ENCODE assay signal across 16 cellular contexts in the genomic region with DNA sequence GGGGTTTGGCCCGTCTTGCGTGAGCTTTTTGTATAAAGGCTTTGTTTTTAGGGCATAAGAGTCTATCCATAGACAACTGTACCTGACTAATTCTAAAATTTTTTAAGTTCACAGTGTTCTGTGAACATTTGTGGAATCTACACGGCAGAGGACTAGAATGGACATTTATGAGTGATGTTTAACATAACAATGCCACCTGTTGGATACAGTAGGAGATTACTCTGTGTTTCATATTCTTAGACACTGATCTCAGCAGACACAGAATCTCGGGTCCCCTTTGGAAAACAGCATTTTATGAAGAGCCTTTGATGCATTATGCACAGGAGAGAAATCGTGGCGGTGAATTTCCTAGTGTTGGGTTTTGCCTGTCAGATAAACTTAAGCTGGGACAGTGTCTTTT.
"Had no signal": no experiment of that assay in that cellular context is flagged by ENCODE, and none has a peak within 500 bp of the region (broad histone marks: within the 10 kb centered on the region; RNA-seq: fewer than 3 reads in every experiment).

No MANE protein-coding gene starts in this region.

- H3K36me3 ChIP-seq: left lung, tibial artery had no signal

- ATAC-seq: left lung; right cardiac atrium; stimulated activated naive CD8-positive, alpha-beta T cell treated with anti-CD3 and anti-CD28 coated beads, Interleukin-15, Interleukin-2, amounts not matched to agents 100 U/mL and 50 U/mL, for 24 hours had no signal

- H3K4me1 ChIP-seq: left lung, tibial artery had no signal

- H3K27ac ChIP-seq: left lung, skin epidermis, tibial artery had no signal

- H3K27me3 ChIP-seq: left lung, tibial artery had no signal

- H3K4me3 ChIP-seq: left lung, skin epidermis, tibial artery had no signal

- DNase-seq: activated CD4-positive, alpha-beta T cell treated with anti-CD3 and anti-CD28 coated beads, Interleukin-2, amount 10 ng/mL, durations not matched to agents 7 days and 5 days; activated CD8-positive, alpha-beta memory T cell treated with anti-CD3 and anti-CD28 coated beads, Interleukin-2, amount 50 U/mL, for 48 hours; activated effector memory CD4-positive, alpha-beta T cell treated with Interleukin-2 at 50 U/mL for 16 hours; activated naive CD4-positive, alpha-beta T cell treated with anti-CD3 and anti-CD28 coated beads, Interleukin-2, amount 50 U/mL, for 16 hours; activated T-cell treated with anti-CD3 and anti-CD28 coated beads, Interleukin-2, amount 50 U/mL, for 48 hours; cerebellar nuclear complex; cortex of kidney; erythroblast; foreskin melanocyte; glutamatergic neuron; left lung; right cardiac atrium; stimulated activated naive CD8-positive, alpha-beta T cell treated with anti-CD3 and anti-CD28 coated beads, Interleukin-15, Interleukin-2, amounts not matched to agents 100 U/mL and 50 U/mL, for 24 hours; substantia nigra; tibial artery had no signal

- H3K9me3 ChIP-seq: tibial artery had no signal
